In genomic region chr10:70378122-70378521, GRCh38 we compare ENCODE assay signal across 10 cellular contexts. TPM values are rescaled to one million over a fixed set of nuclear protein-coding genes. Genes with fewer than 3 reads are reported as not detected.
DNase-seq lines count a peak whose midpoint lies in the region; ATAC-seq, FAIRE-seq and TF ChIP-seq lines count a peak whose summit lies in the region.
"Had no signal": no experiment of that assay in that cellular context is flagged by ENCODE, and none has a peak within 500 bp of the region (broad histone marks: within the 10 kb centered on the region; RNA-seq: fewer than 3 reads in every experiment).

No MANE protein-coding gene starts in this region.

- in situ Hi-C loops in HepG2 (cut with HindIII; ENCODE audit: extremely low pct_ligation_motif_present, low pct_unique_long_range_greater_than_20kb) = no loop called here

- H4K20me1 ChIP-seq in HepG2 (ENCODE audit: insufficient read depth, low read length) = no peaks in the 10 kb centered on the region

- CTCF ChIA-PET in HepG2 (lab: Yijun Ruan, JAX; ENCODE audit: low intra/inter-chr PET ratio, low total read pairs) = no interaction called here

- POLR2A ChIA-PET in HepG2 (lab: Yijun Ruan, JAX) = interaction anchor here (1.3 kb wide), 1 partner anchor 27 kb away, joined by 3 read pairs; no protein-coding TSS in a partner anchor

- H3K27ac ChIP-seq in HepG2 (ENCODE audit: extremely low read length, insufficient read depth, low read length) = no peak overlapping the region

- BruUV-seq in HepG2 (replicated peaks; lab: Mats Ljungman, UMichigan) = no TSS peak

- no peak overlapping the region for H2AFZ ChIP-seq in HepG2 (ENCODE audit: low read length)

- FAIRE-seq in HepG2 (lab: Jason Lieb, UNC) = no peak

- ATAC-seq in HepG2 = no peak
- no peak for ATAC-seq in GM18873 (IDR thresholded peaks at IDR 0.05; ENCODE audit: low FRiP score, unreplicated experiment)
- ATAC-seq: stimulated activated naive CD8-positive, alpha-beta T cell treated with anti-CD3 and anti-CD28 coated beads, Interleukin-15, amount 100 ng/mL, for 72 hours had no signal

- DNase-seq in HCEC 1CT (peak; percentile 97), RPMI7951 (ENCODE audit: low read depth) (peak; percentile 77), fibroblast of peridontal ligament (ENCODE audit: extremely low read depth) (peak; percentile 35), hypothalamus (lab: John Stamatoyannopoulos, UW) (no peak), HepG2 (ENCODE audit: low spot score) (no peak)
- DNase-seq: activated CD4-positive, alpha-beta T cell treated with anti-CD3 and anti-CD28 coated beads for 48 hours; aorta; stimulated activated naive CD8-positive, alpha-beta T cell treated with anti-CD3 and anti-CD28 coated beads, Interleukin-15, amount 100 ng/mL, for 72 hours had no signal

- TF ChIP-seq EP300 in HepG2 (IDR thresholded peaks at IDR 0.05; ENCODE audit: low read depth in 2 of 2, low read length in 2 of 2) (no peak), HepG2 (CRISPR knock-in tag; IDR thresholded peaks at IDR 0.05; ENCODE audit: borderline replicate concordance) (no peak)

- 68% methylated on average over 6 of the region's 6 CpGs for WGBS in HepG2 (ENCODE audit: low lambda C conversion rate)

- peaks cover 34% of the 10 kb centered on the region for H3K4me1 ChIP-seq in skeletal muscle satellite cell (ENCODE audit: control insufficient read depth, insufficient read depth, low read length)
- peaks cover 52% of the 10 kb centered on the region for H3K4me1 ChIP-seq in HepG2 (ENCODE audit: insufficient read depth, low read length)

- TF ChIP-seq RAD21 in HepG2 (CRISPR knock-in tag; IDR thresholded peaks at IDR 0.05) = no peak

- H3K79me2 ChIP-seq in HepG2 (ENCODE audit: insufficient read depth, low read length) = no peaks in the 10 kb centered on the region

- no peaks in the 10 kb centered on the region for H3K36me3 ChIP-seq in skeletal muscle satellite cell (ENCODE audit: insufficient read depth, low read length)
- no peaks in the 10 kb centered on the region for H3K36me3 ChIP-seq in HepG2 (replicated peaks in 1 of 2; ENCODE audit: control insufficient read depth in 1 of 2, insufficient read depth in 2 of 2, low read length in 2 of 2)

- H3K9ac ChIP-seq in skeletal muscle satellite cell (ENCODE audit: low read depth, low read length) (no peak overlapping the region), HepG2 (ENCODE audit: insufficient read depth, low read depth, low read length) (no peak overlapping the region)

- no peak for TF ChIP-seq CTCF in HepG2 (CRISPR knock-in tag; IDR thresholded peaks at IDR 0.05)

- H3K4me2 ChIP-seq in skeletal muscle satellite cell (ENCODE audit: low read length) = peak overlapping the region; percentile 43
- no peak overlapping the region for H3K4me2 ChIP-seq in HepG2 (ENCODE audit: low read depth, low read length)

- H3K4me3 ChIP-seq in skeletal muscle satellite cell (ENCODE audit: low read length) (no peak overlapping the region), HepG2 (replicated peaks in 1 of 3; ENCODE audit: insufficient read depth in 1 of 3, low read depth in 2 of 3, low read length in 3 of 3) (no peak overlapping the region)

- no peaks in the 10 kb centered on the region for H3K9me3 ChIP-seq in skeletal muscle satellite cell (replicated peaks; ENCODE audit: low read length)
- no peaks in the 10 kb centered on the region for H3K9me3 ChIP-seq in HepG2 (ENCODE audit: low read length)

- no peak for TF ChIP-seq POLR2A in HepG2 (IDR thresholded peaks at IDR 0.05; ENCODE audit: insufficient read depth in 1 of 2, low read depth in 2 of 2, low read length in 2 of 2)

- H3K27me3 ChIP-seq in skeletal muscle satellite cell (ENCODE audit: control insufficient read depth, insufficient read depth, low read length) (no peaks in the 10 kb centered on the region), HepG2 (ENCODE audit: control insufficient read depth in 1 of 2, insufficient read depth in 2 of 2, low read length in 2 of 2) (no peaks in the 10 kb centered on the region; a peak in 1 of 5 replicates)

- intact Hi-C loops in HepG2 (cut with micrococcal nuclease; ENCODE audit: unreplicated experiment) = no loop called here

TF ChIP-seq in HepG2, 621 proteins besides CTCF, POLR2A, EP300 and RAD21 (continues in another document):
- TF ChIP-seq ATF4 (CRISPR knock-in tag; IDR thresholded peaks at IDR 0.05) (no peak), FOXC1 (CRISPR knock-in tag; IDR thresholded peaks at IDR 0.05; ENCODE audit: borderline replicate concordance) (no peak), HOMEZ (CRISPR knock-in tag; IDR thresholded peaks at IDR 0.05; ENCODE audit: low read depth) (no peak)

RNA-seq across cellular contexts. Expression of gene LRRC20, which starts 4.3 kb away (rescaled TPM):
- total RNA-seq in RPMI7951 (2014; rRNA removed; shearing (Covaris generic)) = 4.5 and 5.6 TPM in 2 replicates
- total RNA-seq in skeletal muscle satellite cell (2012; rRNA removed) = 5.7 and 11.7 TPM in 2 replicates
- 37.5 and 38.6 TPM in 2 replicates for total RNA-seq in HepG2 (2016; rRNA removed; fragmentation: Illumina TruSeq; extraction: Trizol)
- total RNA-seq in HepG2 (2016; cell fraction: cytosol; rRNA removed; fragmentation: Illumina TruSeq; extraction: Trizol; ENCODE audit: low read depth) = 7.5 and 7.6 TPM in 2 replicates
- total RNA-seq in HepG2 (2016; cell fraction: insoluble cytoplasmic fraction; rRNA removed; fragmentation: Illumina TruSeq; extraction: Trizol) = 31.9 and 38.9 TPM in 2 replicates
- total RNA-seq in HepG2 (2016; cell fraction: membrane; rRNA removed; fragmentation: Illumina TruSeq; extraction: Trizol) = 28.7 and 30.2 TPM in 2 replicates
- 21.0 and 21.2 TPM in 2 replicates for total RNA-seq in HepG2 (2016; cell fraction: nucleus; rRNA removed; fragmentation: Illumina TruSeq; extraction: Trizol)
- polyA plus RNA-seq in HepG2 (2011; rRNA removed) = 31.1 and 37.0 TPM in 2 replicates
- 40.7 and 41.5 TPM in 2 replicates for polyA plus RNA-seq in HepG2 (2011; cell fraction: cytosol; rRNA removed)
- polyA plus RNA-seq in HepG2 (2011; cell fraction: nucleus; rRNA removed) = 39.1 and 48.3 TPM in 2 replicates
- polyA plus RNA-seq in HepG2 (2012) = 20.8 and 26.7 TPM in 2 replicates
- 6.9 and 8.4 TPM in 2 replicates for polyA plus RNA-seq in HepG2 (2016; cell fraction: cytosol; fragmentation: Illumina TruSeq; extraction: Trizol; ENCODE audit: low read depth)
- polyA plus RNA-seq in HepG2 (2016; cell fraction: insoluble cytoplasmic fraction; fragmentation: Illumina TruSeq; extraction: Trizol; ENCODE audit: low read depth) = 39.8 and 43.5 TPM in 2 replicates
- 24.8 and 26.5 TPM in 2 replicates for polyA plus RNA-seq in HepG2 (2016; cell fraction: membrane; fragmentation: Illumina TruSeq; extraction: Trizol; ENCODE audit: low read depth)
- 43.4 and 44.0 TPM in 2 replicates for polyA plus RNA-seq in HepG2 (2016; cell fraction: nucleus; fragmentation: Illumina TruSeq; extraction: Trizol; ENCODE audit: insufficient read depth, low read depth)
- polyA minus RNA-seq in HepG2 (2011; rRNA and poly(A)+ RNA removed; ENCODE audit: low replicate concordance) = 8.9 and 35.0 TPM in 2 replicates
- 14.2 and 15.2 TPM in 2 replicates for polyA minus RNA-seq in HepG2 (2011; cell fraction: cytosol; rRNA and poly(A)+ RNA removed)
- polyA minus RNA-seq in HepG2 (2011; cell fraction: nucleus; rRNA and poly(A)+ RNA removed) = 8.6 and 11.4 TPM in 2 replicates

RNA-seq across cellular contexts. Expression of gene EIF4EBP2, which starts 25.8 kb away (rescaled TPM):
- 24.8 and 26.1 TPM in 2 replicates for total RNA-seq in RPMI7951 (2014; rRNA removed; shearing (Covaris generic))
- total RNA-seq in skeletal muscle satellite cell (2012; rRNA removed) = 30.9 and 32.8 TPM in 2 replicates
- 22.0 and 38.0 TPM in 2 replicates for total RNA-seq in HepG2 (2016; rRNA removed; fragmentation: Illumina TruSeq; extraction: Trizol)
- total RNA-seq in HepG2 (2016; cell fraction: cytosol; rRNA removed; fragmentation: Illumina TruSeq; extraction: Trizol; ENCODE audit: low read depth) = 17.2 and 19.6 TPM in 2 replicates
- 21.9 and 34.6 TPM in 2 replicates for total RNA-seq in HepG2 (2016; cell fraction: insoluble cytoplasmic fraction; rRNA removed; fragmentation: Illumina TruSeq; extraction: Trizol)
- total RNA-seq in HepG2 (2016; cell fraction: membrane; rRNA removed; fragmentation: Illumina TruSeq; extraction: Trizol) = 61.0 and 70.2 TPM in 2 replicates
- 16.9 and 19.6 TPM in 2 replicates for total RNA-seq in HepG2 (2016; cell fraction: nucleus; rRNA removed; fragmentation: Illumina TruSeq; extraction: Trizol)
- 15.2 and 16.9 TPM in 2 replicates for polyA plus RNA-seq in HepG2 (2011; rRNA removed)
- 11.8 and 19.5 TPM in 2 replicates for polyA plus RNA-seq in HepG2 (2011; cell fraction: cytosol; rRNA removed)
- 6.5 and 9.6 TPM in 2 replicates for polyA plus RNA-seq in HepG2 (2011; cell fraction: nucleus; rRNA removed)
- 30.8 and 39.1 TPM in 2 replicates for polyA plus RNA-seq in HepG2 (2012)
- 64.7 and 66.1 TPM in 2 replicates for polyA plus RNA-seq in HepG2 (2016; cell fraction: cytosol; fragmentation: Illumina TruSeq; extraction: Trizol; ENCODE audit: low read depth)
- 46.1 and 53.1 TPM in 2 replicates for polyA plus RNA-seq in HepG2 (2016; cell fraction: insoluble cytoplasmic fraction; fragmentation: Illumina TruSeq; extraction: Trizol; ENCODE audit: low read depth)
- polyA plus RNA-seq in HepG2 (2016; cell fraction: membrane; fragmentation: Illumina TruSeq; extraction: Trizol; ENCODE audit: low read depth) = 111 and 131 TPM in 2 replicates
- 25.2 TPM in 2 replicates for polyA plus RNA-seq in HepG2 (2016; cell fraction: nucleus; fragmentation: Illumina TruSeq; extraction: Trizol; ENCODE audit: insufficient read depth, low read depth)
- 19.1 and 27.4 TPM in 2 replicates for polyA minus RNA-seq in HepG2 (2011; rRNA and poly(A)+ RNA removed; ENCODE audit: low replicate concordance)
- polyA minus RNA-seq in HepG2 (2011; cell fraction: cytosol; rRNA and poly(A)+ RNA removed) = 18.4 and 23.2 TPM in 2 replicates
- 15.6 and 18.5 TPM in 2 replicates for polyA minus RNA-seq in HepG2 (2011; cell fraction: nucleus; rRNA and poly(A)+ RNA removed)

Comparison
In these comparisons a context has a peak if more than half of its experiments do, and no peak if none do; other contexts are left out.
1. DNase-seq: peak in HCEC 1CT (single experiment), RPMI7951 (single experiment) and fibroblast of peridontal ligament (single experiment); none in hypothalamus (0 of 51) and HepG2 (single experiment).